Comparison of ENCODE assay signal across 12 cellular contexts in genomic region chr13:74289130-74289529, GRCh38.
DNase-seq lines count a peak whose midpoint lies in the region; ATAC-seq and TF ChIP-seq lines count a peak whose summit lies in the region.
"Had no signal": no experiment of that assay in that cellular context is flagged by ENCODE, and none has a peak within 500 bp of the region (broad histone marks: within the 10 kb centered on the region; RNA-seq: fewer than 3 reads in every experiment).

No MANE protein-coding gene starts in this region.

- no peaks in the 10 kb centered on the region for H3K9me2 ChIP-seq in Karpas-422 (replicated peaks; ENCODE audit: insufficient read depth, low read length)

- H2AFZ ChIP-seq in Karpas-422 (ENCODE audit: low read length), result no peak overlapping the region

- no peaks in the 10 kb centered on the region for H3K9me3 ChIP-seq in CD8-positive, alpha-beta T cell (ENCODE audit: low read length)
- no peaks in the 10 kb centered on the region for H3K9me3 ChIP-seq in Karpas-422 (ENCODE audit: low read length)
- H3K9me3 ChIP-seq: left ventricle myocardium inferior, tibial artery had no signal

- no peak for ATAC-seq in CD8-positive, alpha-beta T cell
- ATAC-seq in GM18517 (IDR thresholded peaks at IDR 0.05; ENCODE audit: unreplicated experiment) (no peak), GM19452 (IDR thresholded peaks at IDR 0.05; ENCODE audit: unreplicated experiment) (no peak)

- POLR2A ChIA-PET in CD8-positive, alpha-beta T cell (lab: Charles Lee), result interaction anchor here (0.6 to 4.8 kb wide), 3 partner anchors 155 to 525 kb away, joined by 3 to 104 read pairs (median 4); partner anchors contain the start of gene KLF12

- no peaks in the 10 kb centered on the region for H3K27me3 Mint-ChIP-seq in CD8-positive, alpha-beta T cell (ENCODE audit: low read depth)
- H3K27me3 Mint-ChIP-seq in nephron (ENCODE audit: low read depth) (peaks cover 6% of the 10 kb centered on the region), endothelial cell (ENCODE audit: unreplicated experiment) (peaks cover 5% of the 10 kb centered on the region)

- no peak overlapping the region for H3K27ac ChIP-seq in CD8-positive, alpha-beta T cell (ENCODE audit: low read depth, low read length)
- peak overlapping the region; percentile 93 for H3K27ac ChIP-seq in Karpas-422 (ENCODE audit: low read length)
- H3K27ac ChIP-seq: C4-2B, tibial artery had no signal

- H3K36me3 Mint-ChIP-seq in CD8-positive, alpha-beta T cell, result no peaks in the 10 kb centered on the region
- H3K36me3 Mint-ChIP-seq in nephron (ENCODE audit: low read depth), result no peaks in the 10 kb centered on the region
- H3K36me3 Mint-ChIP-seq in endothelial cell (ENCODE audit: low read depth, unreplicated experiment), result no peaks in the 10 kb centered on the region

- no peak overlapping the region for H3K4me3 Mint-ChIP-seq in CD8-positive, alpha-beta T cell
- H3K4me3 Mint-ChIP-seq in nephron (peak overlapping the region in 1 of 3 experiments; percentile 17), endothelial cell (ENCODE audit: unreplicated experiment) (no peak overlapping the region)

- H3K4me2 ChIP-seq in Karpas-422 (ENCODE audit: low read depth, low read length, poor library complexity, severe bottlenecking), result peak overlapping the region; percentile 98

- H3K4me1 ChIP-seq in CD8-positive, alpha-beta T cell (ENCODE audit: insufficient read depth, low read length), result peaks cover 45% of the 10 kb centered on the region
- H3K4me1 ChIP-seq in Karpas-422 (ENCODE audit: low read length), result peaks cover 64% of the 10 kb centered on the region

- H3K79me2 ChIP-seq in Karpas-422 (ENCODE audit: low read length), result no peaks in the 10 kb centered on the region

- H3K9me3 Mint-ChIP-seq in CD8-positive, alpha-beta T cell, result no peaks in the 10 kb centered on the region
- H3K9me3 Mint-ChIP-seq in nephron (no peaks in the 10 kb centered on the region), endothelial cell (ENCODE audit: unreplicated experiment) (no peaks in the 10 kb centered on the region)
- H3K9me3 Mint-ChIP-seq: nephron progenitor cell had no signal

- no peaks in the 10 kb centered on the region for H4K20me1 ChIP-seq in Karpas-422 (ENCODE audit: insufficient read depth, low read depth, low read length)

- no peak for DNase-seq in CD8-positive, alpha-beta T cell
- no peak for DNase-seq in Karpas-422
- DNase-seq in cerebellar cortex (ENCODE audit: low spot score), result peak; percentile 25
- no peak for DNase-seq in stimulated activated CD4-positive, alpha-beta T cell treated with anti-CD3 and anti-CD28 coated beads, Interleukin-4, amount 100 ng/mL, for 24 hours
- no peak for DNase-seq in endothelial cell (ENCODE audit: low spot score)
- DNase-seq: tibial artery had no signal

- no peaks in the 10 kb centered on the region for H3K36me3 ChIP-seq in CD8-positive, alpha-beta T cell (ENCODE audit: insufficient read depth, low read length)
- H3K36me3 ChIP-seq in Karpas-422 (ENCODE audit: insufficient read depth, low read length), result no peaks in the 10 kb centered on the region
- H3K36me3 ChIP-seq: left ventricle myocardium inferior, tibial artery had no signal

- no peak overlapping the region for H3K4me3 ChIP-seq in CD8-positive, alpha-beta T cell (ENCODE audit: low read depth, low read length)
- peak overlapping the region; percentile 60; the same call in 1 of the 2 replicates for H3K4me3 ChIP-seq in Karpas-422 (ENCODE audit: low read length)

- peaks cover 62% of the 10 kb centered on the region for H3K4me1 Mint-ChIP-seq in CD8-positive, alpha-beta T cell (ENCODE audit: low read depth)
- H3K4me1 Mint-ChIP-seq in nephron (peaks cover 49% of the 10 kb centered on the region), endothelial cell (ENCODE audit: unreplicated experiment) (peaks cover 14% of the 10 kb centered on the region)

- H3K27me3 ChIP-seq in CD8-positive, alpha-beta T cell (ENCODE audit: insufficient read depth, low read length), result no peaks in the 10 kb centered on the region
- H3K27me3 ChIP-seq in Karpas-422 (ENCODE audit: low read length), result no peaks in the 10 kb centered on the region
- H3K27me3 ChIP-seq: tibial artery had no signal

- H3K9ac ChIP-seq in Karpas-422 (ENCODE audit: low read length), result peak overlapping the region; percentile 79

- no peak for TF ChIP-seq CTCF in CD8-positive, alpha-beta T cell (IDR thresholded peaks at IDR 0.05)
- TF ChIP-seq CTCF in nephron (IDR thresholded peaks at IDR 0.05; ENCODE audit: unreplicated experiment in 3 of 3) (no peak), endothelial cell (IDR thresholded peaks at IDR 0.05; ENCODE audit: unreplicated experiment) (no peak)

- CTCF ChIA-PET in CD8-positive, alpha-beta T cell (lab: Charles Lee), result interaction anchor here (0.8 to 7.4 kb wide), 8 partner anchors 18 to 523 kb away, joined by 3 to 128 read pairs (median 6); partner anchors contain the start of gene KLF12

- peak overlapping the region; percentile 93 for H3K27ac Mint-ChIP-seq in CD8-positive, alpha-beta T cell
- peak overlapping the region; percentile 42 to 97 (median 86) for H3K27ac Mint-ChIP-seq in nephron
- H3K27ac Mint-ChIP-seq in endothelial cell (ENCODE audit: unreplicated experiment), result no peak overlapping the region

- intact Hi-C loops in CD8-positive, alpha-beta T cell (cut with DNase I, micrococcal nuclease), result loop anchor here (5.0 kb wide), 5 partner anchors 57 to 1507 kb away; partner anchors contain the start of genes DIS3 (in 1 of the 2) and PIBF1 (in 1 of the 2)
